In genomic region chr4:143559757-143560147, GRCh38 we compare ENCODE assay signal across 1 cellular context.
A peak's percentile ranks its signal among the peaks of the same experiment; 100 is the strongest.
TF ChIP-seq lines count a peak whose summit lies in the region.

No MANE protein-coding gene starts in this region.

TF ChIP-seq in HepG2, 621 proteins besides CTCF, POLR2A, EP300 and RAD21 (continued from another document):
- 0 out of 2 replicates have a peak, but pooled peaks have one; percentile 15 for TF ChIP-seq ZSCAN21 (CRISPR knock-in tag; IDR thresholded peaks at IDR 0.05; ENCODE audit: borderline replicate concordance)
- no peak for TF ChIP-seq ZNF580 (CRISPR knock-in tag; IDR thresholded peaks at IDR 0.05; ENCODE audit: borderline replicate concordance, low read depth)
- no peak for TF ChIP-seq FOXA3 (CRISPR knock-in tag; IDR thresholded peaks at IDR 0.05)
- TF ChIP-seq ZBTB38 (CRISPR knock-in tag; IDR thresholded peaks at IDR 0.05): peak; percentile 77
- TF ChIP-seq ZNF784 (CRISPR knock-in tag; IDR thresholded peaks at IDR 0.05; ENCODE audit: borderline replicate concordance): no peak
- no peak for TF ChIP-seq ZUFSP (CRISPR knock-in tag; IDR thresholded peaks at IDR 0.05; ENCODE audit: borderline replicate concordance)
- no peak for TF ChIP-seq IRF9 (CRISPR knock-in tag; IDR thresholded peaks at IDR 0.05; ENCODE audit: borderline replicate concordance)
- peak; percentile 9; the same call in 1 of the 2 replicates for TF ChIP-seq ZNF609 (CRISPR knock-in tag; IDR thresholded peaks at IDR 0.05; ENCODE audit: borderline replicate concordance)
- TF ChIP-seq HMGXB4 (CRISPR knock-in tag; IDR thresholded peaks at IDR 0.05; ENCODE audit: borderline replicate concordance in 1 of 2, low read depth in 1 of 2): no peak
- no peak for TF ChIP-seq BCLAF1 (IDR thresholded peaks at IDR 0.05)
- TF ChIP-seq HNF4A (CRISPR knock-in tag; IDR thresholded peaks at IDR 0.05): no peak
- TF ChIP-seq POGZ (CRISPR knock-in tag; IDR thresholded peaks at IDR 0.05): no peak
- no peak for TF ChIP-seq ZBTB39 (CRISPR knock-in tag; IDR thresholded peaks at IDR 0.05)
- no peak for TF ChIP-seq ELK4 (CRISPR knock-in tag; IDR thresholded peaks at IDR 0.05; ENCODE audit: borderline replicate concordance)
